ENCODE assay signal across 18 cellular contexts in the genomic region with DNA sequence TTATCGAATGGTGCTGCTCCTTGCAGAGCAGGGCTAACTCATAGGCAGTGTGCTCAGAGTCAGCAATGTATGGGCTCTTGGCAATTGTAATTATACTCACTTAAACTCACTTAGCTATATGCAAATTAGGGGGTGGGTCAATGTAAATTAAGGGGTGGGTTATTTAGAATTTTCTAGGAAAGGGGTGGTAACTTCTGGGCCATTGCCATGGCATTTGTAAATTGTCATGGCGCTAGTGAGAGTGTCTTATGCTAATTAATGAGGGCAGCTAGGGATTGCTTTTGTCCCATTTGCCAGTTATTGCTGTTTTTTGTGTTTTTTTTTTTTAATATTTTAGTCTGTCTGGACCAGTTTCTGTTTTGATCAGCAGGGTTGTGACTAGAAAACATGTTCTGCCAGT.
"Had no signal": no experiment of that assay in that cellular context is flagged by ENCODE, and none has a peak within 500 bp of the region (broad histone marks: within the 10 kb centered on the region; RNA-seq: fewer than 3 reads in every experiment).

No MANE protein-coding gene starts in this region.

- H3K9ac ChIP-seq: parathyroid adenoma had no signal

- H3K4me3 ChIP-seq: colonic mucosa, gastroesophageal sphincter, tibial nerve had no signal

- H3K9me3 ChIP-seq: colonic mucosa, gastroesophageal sphincter, tibial nerve had no signal

- DNase-seq: activated B cell treated with CpG ODN at 0.5 μM for 24 hours; activated CD4-positive, alpha-beta T cell treated with anti-CD3 and anti-CD28 coated beads for 36 hours; activated CD4-positive, alpha-beta T cell treated with anti-CD3 and anti-CD28 coated beads, Interleukin-2, amount 50 U/mL, for 48 hours; activated naive CD4-positive, alpha-beta T cell treated with Interleukin-2 at 50 U/mL for 16 hours; activated naive CD8-positive, alpha-beta T cell treated with anti-CD3 and anti-CD28 coated beads for 36 hours; activated T-cell treated with anti-CD3 and anti-CD28 coated beads, Interleukin-2, amount 50 U/mL, for 48 hours; colonic mucosa; head of caudate nucleus; islet precursor cell; left cardiac atrium; nephron progenitor cell; right cardiac atrium; stimulated activated naive CD8-positive, alpha-beta T cell treated with anti-CD3 and anti-CD28 coated beads, Interleukin-15, amount 100 ng/mL, for 72 hours; T-helper 9 cell had no signal

- H2AFZ ChIP-seq: parathyroid adenoma had no signal

- FAIRE-seq: bronchial epithelial cell had no signal

- H3K27me3 ChIP-seq: colonic mucosa, gastroesophageal sphincter, tibial nerve had no signal

- H3K36me3 ChIP-seq: colonic mucosa, gastroesophageal sphincter, tibial nerve had no signal

- ATAC-seq: activated CD4-positive, alpha-beta T cell treated with anti-CD3 and anti-CD28 coated beads for 36 hours; gastroesophageal sphincter; left cardiac atrium; right cardiac atrium; stimulated activated naive CD8-positive, alpha-beta T cell treated with anti-CD3 and anti-CD28 coated beads, Interleukin-15, amount 100 ng/mL, for 72 hours had no signal

- H3K4me1 ChIP-seq: colonic mucosa, gastroesophageal sphincter, parathyroid adenoma, tibial nerve had no signal

- H3K27ac ChIP-seq: gastroesophageal sphincter, parathyroid adenoma, tibial nerve had no signal

- H3K79me2 ChIP-seq: parathyroid adenoma had no signal
